In genomic region chr16:13062219-13062618, GRCh38 we compare ENCODE assay signal across 26 cellular contexts.
"Had no signal": no experiment of that assay in that cellular context is flagged by ENCODE, and none has a peak within 500 bp of the region (broad histone marks: within the 10 kb centered on the region; RNA-seq: fewer than 3 reads in every experiment).

No MANE protein-coding gene starts in this region.

- H3K36me3 ChIP-seq: brain microvascular endothelial cell had no signal

- H3K27me3 Mint-ChIP-seq: activated CD4-positive, alpha-beta memory T cell treated with anti-CD3 and anti-CD28 coated beads, Interleukin-2, amount 10 ng/mL, durations not matched to agents 7 days and 5 days; activated CD4-positive, alpha-beta T cell treated with anti-CD3 and anti-CD28 coated beads, Interleukin-2, amount 10 ng/mL, durations not matched to agents 7 days and 5 days had no signal

- H3K27ac Mint-ChIP-seq: activated CD4-positive, alpha-beta memory T cell treated with anti-CD3 and anti-CD28 coated beads, Interleukin-2, amount 10 ng/mL, durations not matched to agents 7 days and 5 days; activated CD4-positive, alpha-beta T cell treated with anti-CD3 and anti-CD28 coated beads, Interleukin-2, amount 10 ng/mL, durations not matched to agents 7 days and 5 days; activated naive CD8-positive, alpha-beta T cell; activated T-cell treated with anti-CD3 and anti-CD28 coated beads, Interleukin-2, amount 50 U/mL, for 24 hours; activated T-cell treated with anti-CD3 and anti-CD28 coated beads, Interleukin-2, amount 50 U/mL, for 72 hours; endodermal cell had no signal

- H3K4me1 Mint-ChIP-seq: activated CD4-positive, alpha-beta memory T cell treated with anti-CD3 and anti-CD28 coated beads, Interleukin-2, amount 10 ng/mL, durations not matched to agents 7 days and 5 days; activated CD4-positive, alpha-beta T cell treated with anti-CD3 and anti-CD28 coated beads, Interleukin-2, amount 10 ng/mL, durations not matched to agents 7 days and 5 days had no signal

- ATAC-seq: activated T-cell treated with anti-CD3 and anti-CD28 coated beads, Interleukin-2, amount 50 U/mL, for 72 hours; esophagus mucosa had no signal

- H3K27ac ChIP-seq: brain microvascular endothelial cell had no signal

- FAIRE-seq: astrocyte, colon, frontal cortex had no signal

- DNase-seq: activated CD4-positive, alpha-beta memory T cell treated with anti-CD3 and anti-CD28 coated beads, Interleukin-2, amount 10 ng/mL, durations not matched to agents 7 days and 5 days; activated CD4-positive, alpha-beta T cell treated with anti-CD3 and anti-CD28 coated beads for 1 hour; activated CD4-positive, alpha-beta T cell treated with anti-CD3 and anti-CD28 coated beads for 4 hours; activated CD4-positive, alpha-beta T cell treated with anti-CD3 and anti-CD28 coated beads, Interleukin-2, amount 10 ng/mL, durations not matched to agents 7 days and 5 days; activated CD4-positive, alpha-beta T cell treated with anti-CD3 and anti-CD28 coated beads, Interleukin-2, amount 50 U/mL, for 4 hours; activated CD8-positive, alpha-beta memory T cell treated with anti-CD3 and anti-CD28 coated beads, Interleukin-2, amount 50 U/mL, for 48 hours; activated gamma-delta T cell treated with Interleukin-2 at 50 U/mL for 16 hours; activated naive CD4-positive, alpha-beta T cell treated with anti-CD3 and anti-CD28 coated beads, Interleukin-2, amount 50 U/mL, for 16 hours; activated naive CD4-positive, alpha-beta T cell treated with Interleukin-2 at 50 U/mL for 16 hours; activated T-cell treated with anti-CD3 and anti-CD28 coated beads for 4 hours; activated T-cell treated with anti-CD3 and anti-CD28 coated beads, Interleukin-2, amount 50 U/mL, for 24 hours; activated T-cell treated with anti-CD3 and anti-CD28 coated beads, Interleukin-2, amount 50 U/mL, for 72 hours; amniotic stem cell; anterior cingulate cortex; brain microvascular endothelial cell; caudate nucleus; effector memory CD4-positive, alpha-beta T cell; endodermal cell; foreskin fibroblast; head of caudate nucleus; T-helper 2 cell had no signal

- H3K27me3 ChIP-seq: brain microvascular endothelial cell had no signal

- H3K4me3 Mint-ChIP-seq: activated CD4-positive, alpha-beta memory T cell treated with anti-CD3 and anti-CD28 coated beads, Interleukin-2, amount 10 ng/mL, durations not matched to agents 7 days and 5 days; activated CD4-positive, alpha-beta T cell treated with anti-CD3 and anti-CD28 coated beads, Interleukin-2, amount 10 ng/mL, durations not matched to agents 7 days and 5 days; activated naive CD8-positive, alpha-beta T cell; activated T-cell treated with anti-CD3 and anti-CD28 coated beads, Interleukin-2, amount 50 U/mL, for 24 hours; activated T-cell treated with anti-CD3 and anti-CD28 coated beads, Interleukin-2, amount 50 U/mL, for 72 hours; endodermal cell had no signal

- H3K36me3 Mint-ChIP-seq: activated naive CD8-positive, alpha-beta T cell had no signal
